In the genomic region with DNA sequence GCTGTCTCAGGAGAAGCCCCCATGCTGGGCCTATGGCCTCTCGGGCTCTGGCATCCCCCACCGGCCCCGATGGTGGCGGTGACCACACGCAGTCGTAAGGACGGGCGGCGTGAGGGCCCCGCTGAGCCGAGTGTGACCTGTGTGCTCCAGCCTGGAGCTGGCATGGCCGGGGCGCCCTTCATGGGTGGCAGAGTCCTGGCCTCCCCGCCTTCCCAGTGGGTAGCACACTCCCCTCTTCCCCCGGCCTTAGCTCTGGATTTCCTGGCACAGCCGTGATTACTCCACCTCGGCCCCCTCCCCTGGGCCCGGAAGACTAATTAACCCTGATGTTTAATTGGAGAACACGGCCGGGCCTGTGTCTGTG, we compare ENCODE assay signal across 20 cellular contexts. TPM values are rescaled to one million over a fixed set of nuclear protein-coding genes. Genes with fewer than 3 reads are reported as not detected.
DNase-seq lines count a peak whose midpoint lies in the region; ATAC-seq and TF ChIP-seq lines count a peak whose summit lies in the region.
"Had no signal": no experiment of that assay in that cellular context is flagged by ENCODE, and none has a peak within 500 bp of the region (broad histone marks: within the 10 kb centered on the region; RNA-seq: fewer than 3 reads in every experiment).

No MANE protein-coding gene starts in this region.

- no peaks in the 10 kb centered on the region for H3K9me3 Mint-ChIP-seq in stimulated activated naive CD8-positive, alpha-beta T cell treated with anti-CD3 and anti-CD28 coated beads, Interleukin-15, amount 100 ng/mL, for 72 hours
- H3K9me3 Mint-ChIP-seq in activated CD4-positive, alpha-beta memory T cell treated with anti-CD3 and anti-CD28 coated beads for 36 hours: no peaks in the 10 kb centered on the region
- H3K9me3 Mint-ChIP-seq: effector memory CD8-positive, alpha-beta T cell had no signal

- H3K4me3 Mint-ChIP-seq in stimulated activated naive CD8-positive, alpha-beta T cell treated with anti-CD3 and anti-CD28 coated beads, Interleukin-15, amount 100 ng/mL, for 72 hours: no peak overlapping the region
- no peak overlapping the region for H3K4me3 Mint-ChIP-seq in activated CD4-positive, alpha-beta memory T cell treated with anti-CD3 and anti-CD28 coated beads for 36 hours
- H3K4me3 Mint-ChIP-seq: B cell; effector memory CD8-positive, alpha-beta T cell had no signal

- H3K36me3 ChIP-seq in osteoblast (ENCODE audit: insufficient read depth, low read length): no peaks in the 10 kb centered on the region
- H3K36me3 ChIP-seq: HAP-1 had no signal

- H3K27me3 Mint-ChIP-seq in stimulated activated naive CD8-positive, alpha-beta T cell treated with anti-CD3 and anti-CD28 coated beads, Interleukin-15, amount 100 ng/mL, for 72 hours: no peaks in the 10 kb centered on the region
- no peaks in the 10 kb centered on the region for H3K27me3 Mint-ChIP-seq in activated CD4-positive, alpha-beta memory T cell treated with anti-CD3 and anti-CD28 coated beads for 36 hours
- H3K27me3 Mint-ChIP-seq: effector memory CD8-positive, alpha-beta T cell had no signal

- intact Hi-C loops in activated CD4-positive, alpha-beta memory T cell treated with anti-CD3 and anti-CD28 coated beads for 36 hours (cut with micrococcal nuclease): no loop called here

- H3K4me2 ChIP-seq in osteoblast (ENCODE audit: insufficient read depth, low read length): no peak overlapping the region

- H3K27ac ChIP-seq in coronary artery: peak overlapping the region; percentile 63 to 99
- no peak overlapping the region for H3K27ac ChIP-seq in osteoblast (ENCODE audit: low read depth, low read length)
- H3K27ac ChIP-seq: psoas muscle, SJSA1 had no signal

- H3K4me1 Mint-ChIP-seq in stimulated activated naive CD8-positive, alpha-beta T cell treated with anti-CD3 and anti-CD28 coated beads, Interleukin-15, amount 100 ng/mL, for 72 hours: no peaks in the 10 kb centered on the region
- H3K4me1 Mint-ChIP-seq in activated CD4-positive, alpha-beta memory T cell treated with anti-CD3 and anti-CD28 coated beads for 36 hours (ENCODE audit: low read depth): no peaks in the 10 kb centered on the region

- H3K4me3 ChIP-seq in coronary artery: no peak overlapping the region
- no peak overlapping the region for H3K4me3 ChIP-seq in osteoblast (ENCODE audit: insufficient read depth, low read length)
- H3K4me3 ChIP-seq: HAP-1, psoas muscle, SJSA1 had no signal

- no peak overlapping the region for H3K27ac Mint-ChIP-seq in stimulated activated naive CD8-positive, alpha-beta T cell treated with anti-CD3 and anti-CD28 coated beads, Interleukin-15, amount 100 ng/mL, for 72 hours
- H3K27ac Mint-ChIP-seq in activated CD4-positive, alpha-beta memory T cell treated with anti-CD3 and anti-CD28 coated beads for 36 hours: no peak overlapping the region
- H3K27ac Mint-ChIP-seq: B cell; effector memory CD8-positive, alpha-beta T cell had no signal

- no peaks in the 10 kb centered on the region for H3K9me3 ChIP-seq in osteoblast (ENCODE audit: low read depth, low read length)
- H3K9me3 ChIP-seq: HAP-1, psoas muscle, SJSA1 had no signal

- no peaks in the 10 kb centered on the region for H3K36me3 Mint-ChIP-seq in activated CD4-positive, alpha-beta memory T cell treated with anti-CD3 and anti-CD28 coated beads for 36 hours

- H3K79me2 ChIP-seq in osteoblast (ENCODE audit: insufficient read depth, low read length): no peaks in the 10 kb centered on the region

- no peak for DNase-seq in stimulated activated naive CD8-positive, alpha-beta T cell treated with anti-CD3 and anti-CD28 coated beads, Interleukin-15, amount 100 ng/mL, for 72 hours
- no peak for DNase-seq in stimulated activated naive CD8-positive, alpha-beta T cell treated with anti-CD3 and anti-CD28 coated beads, Interleukin-15, Interleukin-2, amounts not matched to agents 100 U/mL and 50 U/mL, for 24 hours
- no peak for DNase-seq in coronary artery (ENCODE audit: low spot score)
- peak; percentile 89 for DNase-seq in osteoblast (ENCODE audit: insufficient read length, low spot score, missing footprints)
- DNase-seq in NCI-H526 treated with DMSO at 0.1 percent for 48 hours (lab: John Stamatoyannopoulos, UW): no peak
- DNase-seq in activated gamma-delta T cell treated with Interleukin-2 at 50 U/mL for 16 hours: no peak
- DNase-seq in activated CD4-positive, alpha-beta memory T cell treated with anti-CD3 and anti-CD28 coated beads for 36 hours: no peak
- DNase-seq: DMS153; effector memory CD8-positive, alpha-beta T cell; hippocampal formation; kidney glomerular epithelial cell; NCI-H1417 treated with DMSO at 0.1 percent for 48 hours; NCI-H446 treated with DMSO at 0.1 percent for 48 hours; stimulated activated CD4-positive, alpha-beta T cell treated with anti-CD3 and anti-CD28 coated beads, Interleukin-1b, Interleukin-23, amount 100 ng/mL, for 48 hours; substantia nigra; T-helper 9 cell had no signal

- peak; percentile 26 for ATAC-seq in stimulated activated naive CD8-positive, alpha-beta T cell treated with anti-CD3 and anti-CD28 coated beads, Interleukin-15, amount 100 ng/mL, for 72 hours
- ATAC-seq in stimulated activated naive CD8-positive, alpha-beta T cell treated with anti-CD3 and anti-CD28 coated beads, Interleukin-15, Interleukin-2, amounts not matched to agents 100 U/mL and 50 U/mL, for 24 hours: no peak
- ATAC-seq: effector memory CD8-positive, alpha-beta T cell had no signal

- TF ChIP-seq CTCF in coronary artery (IDR thresholded peaks at IDR 0.05) (no peak), osteoblast (IDR thresholded peaks at IDR 0.05; ENCODE audit: extremely low read depth, low read depth, low read length) (no peak)

- CTCF ChIA-PET in activated CD4-positive, alpha-beta memory T cell treated with anti-CD3 and anti-CD28 coated beads for 36 hours (lab: Charles Lee): no interaction called here

- no peak overlapping the region for H2AFZ ChIP-seq in osteoblast (ENCODE audit: low read length)

- no peaks in the 10 kb centered on the region for H3K27me3 ChIP-seq in osteoblast (ENCODE audit: insufficient read depth, low read length)
- H3K27me3 ChIP-seq: SJSA1 had no signal

- H3K4me1 ChIP-seq in osteoblast (ENCODE audit: insufficient read depth, low read length): peaks cover 6% of the 10 kb centered on the region
- H3K4me1 ChIP-seq: HAP-1, psoas muscle had no signal

- POLR2A ChIA-PET in activated CD4-positive, alpha-beta memory T cell treated with anti-CD3 and anti-CD28 coated beads for 36 hours (lab: Charles Lee): no interaction called here

- H4K20me1 ChIP-seq in osteoblast (ENCODE audit: insufficient read depth, low read length): no peaks in the 10 kb centered on the region

RNA-seq across cellular contexts. Expression of a gene that starts 44.6 kb away (rescaled TPM):
- 9.4 and 10.9 TPM in 2 replicates for total RNA-seq in osteoblast
- total RNA-seq in activated CD4-positive, alpha-beta memory T cell treated with anti-CD3 and anti-CD28 coated beads for 36 hours: 10 to 100 TPM; 60.7 to 64.6 TPM
